ENCODE assay signal across 8 cellular contexts in the genomic region with DNA sequence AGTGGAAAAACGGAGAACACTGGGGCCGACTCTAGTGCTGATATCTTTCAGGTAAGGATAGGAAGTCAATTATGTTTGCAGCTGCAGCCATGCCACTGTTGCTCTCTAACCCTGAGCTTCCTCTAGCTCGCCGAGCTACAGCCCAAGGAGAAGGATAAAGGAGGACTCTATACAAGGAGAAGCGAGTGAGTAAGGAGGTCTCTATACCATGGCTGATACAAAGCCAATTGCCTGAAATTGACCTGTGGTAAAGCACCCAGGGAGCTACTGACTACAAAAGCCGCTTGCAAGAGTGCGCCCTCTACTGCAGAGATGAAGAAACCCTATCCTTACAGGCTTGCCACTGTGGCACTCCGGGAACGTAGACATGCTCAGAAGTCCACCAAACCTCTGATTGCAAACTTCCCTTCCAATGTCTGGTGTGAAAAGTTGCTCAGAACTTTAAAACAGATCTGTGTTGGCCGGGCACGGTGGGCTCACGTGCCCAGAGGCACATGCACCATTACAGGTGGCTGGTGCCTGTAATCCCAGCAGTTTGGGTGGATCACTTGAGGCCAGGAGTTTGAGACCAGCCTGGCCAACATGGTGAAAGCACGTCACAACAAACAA. TPM values are rescaled to one million over a fixed set of nuclear protein-coding genes. Genes with fewer than 3 reads are reported as not detected.
DNase-seq lines count a peak whose midpoint lies in the region; ATAC-seq and TF ChIP-seq lines count a peak whose summit lies in the region.

No MANE protein-coding gene starts in this region.

- no peaks in the 10 kb centered on the region for H3K9me3 Mint-ChIP-seq in Caco-2 (ENCODE audit: unreplicated experiment)
- no peaks in the 10 kb centered on the region for H3K9me3 Mint-ChIP-seq in neural progenitor cell

- no peak overlapping the region for H3K4me2 ChIP-seq in neural progenitor cell

- H2AFZ ChIP-seq in neural progenitor cell (replicated peaks) = peak overlapping the region; percentile 69

- H3K4me1 ChIP-seq in Caco-2 (peaks cover 17% of the 10 kb centered on the region), neural progenitor cell (no peaks in the 10 kb centered on the region), upper lobe of right lung (no peaks in the 10 kb centered on the region)

- H3K9ac ChIP-seq in neural progenitor cell = no peak overlapping the region

- CTCF ChIA-PET in Caco-2 (lab: Charles Lee) = interaction anchor here (0.5 to 2.4 kb wide), 34 partner anchors 9 to 546 kb away, joined by 3 to 40 read pairs (median 5); a partner anchor contains a TSS

- no peaks in the 10 kb centered on the region for H3K79me2 ChIP-seq in neural progenitor cell (ENCODE audit: low read depth)

- H3K4me1 Mint-ChIP-seq in Caco-2 (ENCODE audit: low read depth, unreplicated experiment) (peaks cover 17% of the 10 kb centered on the region), neural progenitor cell (peaks cover 6% of the 10 kb centered on the region)

- H3K9me3 ChIP-seq in Caco-2 = no peaks in the 10 kb centered on the region
- no peaks in the 10 kb centered on the region for H3K9me3 ChIP-seq in neural progenitor cell (ENCODE audit: low read depth)
- H3K9me3 ChIP-seq in upper lobe of right lung = no peaks in the 10 kb centered on the region

- H3K27me3 ChIP-seq in Caco-2 (replicated peaks; ENCODE audit: control insufficient read depth, insufficient read depth, low read length) (no peaks in the 10 kb centered on the region), neural progenitor cell (peaks cover 65% of the 10 kb centered on the region), upper lobe of right lung (no peaks in the 10 kb centered on the region)

- peak; percentile 56 for ATAC-seq in HG02973 (IDR thresholded peaks at IDR 0.05; ENCODE audit: unreplicated experiment)
- peak; percentile 95 for ATAC-seq in upper lobe of right lung
- no peak for ATAC-seq in GM21423 (IDR thresholded peaks at IDR 0.05; ENCODE audit: unreplicated experiment)

- H3K36me3 ChIP-seq in Caco-2 (ENCODE audit: control insufficient read depth, insufficient read depth, low read length) (no peaks in the 10 kb centered on the region), neural progenitor cell (no peaks in the 10 kb centered on the region), upper lobe of right lung (no peaks in the 10 kb centered on the region)

- intact Hi-C loops in Caco-2 (cut with micrococcal nuclease; ENCODE audit: unreplicated experiment) = loop anchor here (1.0 to 2.0 kb wide), 4 partner anchors 10 to 58 kb away; no protein-coding TSS in a partner anchor
- intact Hi-C loops in upper lobe of right lung (cut with DNase I) = no loop called here

- POLR2A ChIA-PET in Caco-2 (lab: Charles Lee) = interaction anchor here (1.5 kb wide), 1 partner anchor 59 kb away, joined by 5 read pairs; a partner anchor contains a TSS

- H3K4me3 Mint-ChIP-seq in Caco-2 (ENCODE audit: unreplicated experiment) (no peak overlapping the region), neural progenitor cell (no peak overlapping the region)

- no peaks in the 10 kb centered on the region for H3K36me3 Mint-ChIP-seq in Caco-2 (ENCODE audit: insufficient read depth, unreplicated experiment)
- no peaks in the 10 kb centered on the region for H3K36me3 Mint-ChIP-seq in neural progenitor cell

- TF ChIP-seq CTCF in Caco-2 (IDR thresholded peaks at IDR 0.05; ENCODE audit: insufficient read depth in 1 of 2, low read depth in 1 of 2, low read length in 1 of 2, severe bottlenecking in 1 of 2, unreplicated experiment in 1 of 2) (peak; percentile 92 to 99), neural progenitor cell (IDR thresholded peaks at IDR 0.05) (peak; percentile 81), upper lobe of right lung (IDR thresholded peaks at IDR 0.05) (peak; percentile 76)

- H4K20me1 ChIP-seq in neural progenitor cell (ENCODE audit: low read depth) = no peaks in the 10 kb centered on the region

- peak; percentile 87 to 89 for DNase-seq in Caco-2
- peak; percentile 57 for DNase-seq in NCI-H774 (lab: John Stamatoyannopoulos, UW)
- DNase-seq in activated CD8-positive, alpha-beta memory T cell treated with anti-CD3 and anti-CD28 coated beads, Interleukin-2, amount 50 U/mL, for 1 hour (ENCODE audit: extremely low read depth) = peak; percentile 22
- DNase-seq in fibroblast of gingiva (ENCODE audit: low read depth) = peak; percentile 58
- DNase-seq in neural progenitor cell (ENCODE audit: low spot score) = peak; percentile 82
- no peak for DNase-seq in upper lobe of right lung

- H3K4me3 ChIP-seq in Caco-2 (ENCODE audit: low read depth, low read length) (no peak overlapping the region), neural progenitor cell (no peak overlapping the region), upper lobe of right lung (no peak overlapping the region)

- no peak overlapping the region for H3K27ac ChIP-seq in neural progenitor cell
- no peak overlapping the region for H3K27ac ChIP-seq in upper lobe of right lung

- peak overlapping the region; percentile 48 for H3K27ac Mint-ChIP-seq in Caco-2 (ENCODE audit: unreplicated experiment)
- H3K27ac Mint-ChIP-seq in neural progenitor cell = no peak overlapping the region

- H3K27me3 Mint-ChIP-seq in Caco-2 (ENCODE audit: insufficient read depth, unreplicated experiment) (no peaks in the 10 kb centered on the region), neural progenitor cell (ENCODE audit: insufficient read depth, low read depth) (peaks cover 18% of the 10 kb centered on the region)

- H3F3A ChIP-seq in neural progenitor cell (ENCODE audit: low read depth) = no peaks in the 10 kb centered on the region

- no TSS peak for BruUV-seq in Caco-2 (replicated peaks; lab: Mats Ljungman, UMichigan)

RNA-seq across cellular contexts. Expression of a gene that starts 10.8 kb away (rescaled TPM):
- 114 and 128 TPM in 2 replicates for total RNA-seq in Caco-2 (2022)
- total RNA-seq in neural progenitor cell (ENCODE audit: low replicate concordance) = 2.4 TPM in 2 replicates
- 17.0 TPM for total RNA-seq in upper lobe of right lung

RNA-seq across cellular contexts. Expression of a gene that starts 45.3 kb away (rescaled TPM):
- total RNA-seq in Caco-2 (2022) = 32.8 and 34.4 TPM in 2 replicates
- 3.1 and 5.5 TPM in 2 replicates for total RNA-seq in neural progenitor cell (ENCODE audit: low replicate concordance)
- total RNA-seq in upper lobe of right lung = 14.4 TPM

RNA-seq across cellular contexts. Expression of a gene that starts 46.7 kb away (rescaled TPM):
- total RNA-seq in Caco-2 (2022) = 273 and 298 TPM in 2 replicates
- 0.25 and 1.2 TPM in 2 replicates for total RNA-seq in neural progenitor cell (ENCODE audit: low replicate concordance)
- total RNA-seq in upper lobe of right lung = 1.3 TPM

RNA-seq across cellular contexts. Expression of a gene that starts 51.8 kb away (rescaled TPM):
- not detected in 2 replicates for total RNA-seq in Caco-2 (2022)
- not detected in 2 replicates for total RNA-seq in neural progenitor cell (ENCODE audit: low replicate concordance)
- not detected for total RNA-seq in upper lobe of right lung

RNA-seq across cellular contexts. Expression of a gene that starts 56.6 kb away (rescaled TPM):
- total RNA-seq in Caco-2 (2022) = 0.42 and 0.57 TPM in 2 replicates
- not detected in 2 replicates for total RNA-seq in neural progenitor cell (ENCODE audit: low replicate concordance)
- 0.87 TPM for total RNA-seq in upper lobe of right lung

Comparison
In these comparisons a context has a peak if more than half of its experiments do, and no peak if none do; other contexts are left out.
1. RNA of a gene that starts 46.7 kb away (total RNA-seq): 273 to 298 TPM in Caco-2; 1.3 TPM in upper lobe of right lung (single experiment) and 0.25 to 1.2 TPM in neural progenitor cell; every median in the first group is over 100 times any median in the second.
2. Peak in every context shown above with its lines, with median percentiles within 50 percentile points of each other: CTCF ChIP-seq.